21 cellular contexts compared by ENCODE assay signal in the genomic region with DNA sequence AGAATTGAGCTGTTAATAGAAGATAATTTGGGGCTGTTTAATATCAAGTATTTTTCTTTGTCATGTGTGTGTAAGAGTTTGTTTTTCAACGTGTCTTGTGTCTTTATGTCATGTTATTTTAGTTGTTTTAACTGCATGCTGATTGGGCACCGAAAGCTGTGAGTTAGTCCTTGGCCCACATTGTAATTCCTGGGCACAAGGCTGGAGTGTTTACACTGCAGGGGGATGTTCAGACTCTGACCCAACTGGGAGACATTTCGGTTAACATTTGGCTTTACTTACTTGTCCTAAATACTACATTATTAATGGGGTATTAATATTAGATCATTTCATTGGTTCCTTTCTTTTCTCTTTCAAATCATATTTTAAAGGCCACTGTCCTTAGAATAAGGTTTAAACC.
DNase-seq lines count a peak whose midpoint lies in the region; ATAC-seq and TF ChIP-seq lines count a peak whose summit lies in the region.
"Had no signal": no experiment of that assay in that cellular context is flagged by ENCODE, and none has a peak within 500 bp of the region (broad histone marks: within the 10 kb centered on the region; RNA-seq: fewer than 3 reads in every experiment).

No MANE protein-coding gene starts in this region.

- 0 out of 2 replicates have a peak, but pooled peaks cover 5% of the 10 kb centered on the region for H3K36me3 Mint-ChIP-seq in HFFc6 (ENCODE audit: low read depth)
- H3K36me3 Mint-ChIP-seq: CD4-positive, alpha-beta memory T cell; WTC11 had no signal

- no peaks in the 10 kb centered on the region for H3K9me3 Mint-ChIP-seq in HFFc6
- H3K9me3 Mint-ChIP-seq: H9, WTC11 had no signal

- H3K9me3 ChIP-seq in muscle layer of duodenum (ENCODE audit: control insufficient read depth in 1 of 2, low read length in 2 of 2) (no peaks in the 10 kb centered on the region), tibial artery (no peaks in the 10 kb centered on the region)

- H3K4me3 Mint-ChIP-seq in HFFc6 = peak overlapping the region; percentile 19; the same call in 1 of the 2 replicates
- H3K4me3 Mint-ChIP-seq: activated naive CD4-positive, alpha-beta T cell treated with anti-CD3 and anti-CD28 coated beads, Interleukin-2, amount 50 U/mL, for 24 hours; activated T-helper 17 cell treated with anti-CD3 and anti-CD28 coated beads, Interleukin-2, amount 50 U/mL, for 72 hours; CD4-positive, alpha-beta memory T cell; H9; WTC11 had no signal

- H3K36me3 ChIP-seq in muscle layer of duodenum (ENCODE audit: control insufficient read depth in 1 of 2, insufficient read depth in 2 of 2, low read length in 2 of 2) (no peaks in the 10 kb centered on the region), tibial artery (no peaks in the 10 kb centered on the region)

- ATAC-seq in HG03135 (IDR thresholded peaks at IDR 0.05; ENCODE audit: unreplicated experiment) = no peak
- ATAC-seq: activated T-helper 17 cell treated with anti-CD3 and anti-CD28 coated beads, Interleukin-2, amount 50 U/mL, for 72 hours; WTC11 had no signal

- H3K4me1 ChIP-seq in muscle layer of duodenum (ENCODE audit: control insufficient read depth in 1 of 2, insufficient read depth in 2 of 2, low read length in 2 of 2) = peaks cover 0 to 31% of the 10 kb centered on the region in 2 donors
- peaks cover 0 to 47% (median 24%) of the 10 kb centered on the region in 4 donors for H3K4me1 ChIP-seq in tibial artery

- peak overlapping the region; percentile 97 for H3K27ac Mint-ChIP-seq in HFFc6
- H3K27ac Mint-ChIP-seq: activated naive CD4-positive, alpha-beta T cell treated with anti-CD3 and anti-CD28 coated beads, Interleukin-2, amount 50 U/mL, for 24 hours; activated T-helper 17 cell treated with anti-CD3 and anti-CD28 coated beads, Interleukin-2, amount 50 U/mL, for 72 hours; CD4-positive, alpha-beta memory T cell; WTC11 had no signal

- H3K4me3 ChIP-seq in coronary artery (no peak overlapping the region), muscle layer of duodenum (ENCODE audit: low read depth in 1 of 2, low read length in 2 of 2) (no peak overlapping the region), tibial artery (no peak overlapping the region)

- TF ChIP-seq CTCF in HFFc6 (IDR thresholded peaks at IDR 0.05) (no peak), coronary artery (IDR thresholded peaks at IDR 0.05) (no peak), tibial artery (IDR thresholded peaks at IDR 0.05) (no peak)

- intact Hi-C loops in tibial artery (cut with DNase I; ENCODE audit: low total_unique reads) = loop anchor here (5.0 kb wide), 1 partner anchor 85 kb away; no protein-coding TSS in a partner anchor

- DNase-seq in HFFc6 (no peak), coronary artery (ENCODE audit: low spot score) (no peak), tibial artery (no peak), NCI-H524 treated with DMSO at 0.1 percent for 48 hours (lab: John Stamatoyannopoulos, UW) (no peak)
- no peak for DNase-seq in stimulated activated CD4-positive, alpha-beta T cell treated with anti-CD3 and anti-CD28 coated beads, Interleukin-2, amount 100 ng/mL, for 48 hours
- DNase-seq: activated CD4-positive, alpha-beta T cell treated with anti-CD3 and anti-CD28 coated beads, Interleukin-2, amount 50 U/mL, for 48 hours; activated CD8-positive, alpha-beta memory T cell treated with anti-CD3 and anti-CD28 coated beads, Interleukin-2, amount 50 U/mL, for 48 hours; CD4-positive, alpha-beta memory T cell; H9; NCI-H1092 treated with DMSO at 0.1 percent for 48 hours; NCI-H2029 treated with DMSO at 0.1 percent for 48 hours; Right ventricle myocardium superior; small intestine; stimulated activated CD4-positive, alpha-beta T cell treated with anti-CD3 and anti-CD28 coated beads, Interleukin-2, amount 100 ng/mL, for 24 hours; T1000 had no signal

- H3K4me1 Mint-ChIP-seq in HFFc6 (ENCODE audit: low read depth) = peaks cover 43% of the 10 kb centered on the region
- H3K4me1 Mint-ChIP-seq: activated naive CD4-positive, alpha-beta T cell treated with anti-CD3 and anti-CD28 coated beads, Interleukin-2, amount 50 U/mL, for 24 hours; activated T-helper 17 cell treated with anti-CD3 and anti-CD28 coated beads, Interleukin-2, amount 50 U/mL, for 72 hours had no signal

- H3K27me3 ChIP-seq in muscle layer of duodenum (ENCODE audit: low read depth, low read length) (no peaks in the 10 kb centered on the region), tibial artery (no peaks in the 10 kb centered on the region)

- H3K27me3 Mint-ChIP-seq in HFFc6 (ENCODE audit: insufficient read depth) = no peaks in the 10 kb centered on the region; the same call in 1 of the 2 replicates
- H3K27me3 Mint-ChIP-seq: activated naive CD4-positive, alpha-beta T cell treated with anti-CD3 and anti-CD28 coated beads, Interleukin-2, amount 50 U/mL, for 24 hours; activated T-helper 17 cell treated with anti-CD3 and anti-CD28 coated beads, Interleukin-2, amount 50 U/mL, for 72 hours; CD4-positive, alpha-beta memory T cell had no signal

- peak overlapping the region; percentile 23 to 85 for H3K27ac ChIP-seq in coronary artery
- peak overlapping the region; percentile 78 for H3K27ac ChIP-seq in muscle layer of duodenum (ENCODE audit: low read length)
- H3K27ac ChIP-seq in tibial artery = peak overlapping the region; percentile 58 to 60
- H3K27ac ChIP-seq: HL-60 had no signal
